ENCODE assay signal across 1 cellular context in the genomic region with DNA sequence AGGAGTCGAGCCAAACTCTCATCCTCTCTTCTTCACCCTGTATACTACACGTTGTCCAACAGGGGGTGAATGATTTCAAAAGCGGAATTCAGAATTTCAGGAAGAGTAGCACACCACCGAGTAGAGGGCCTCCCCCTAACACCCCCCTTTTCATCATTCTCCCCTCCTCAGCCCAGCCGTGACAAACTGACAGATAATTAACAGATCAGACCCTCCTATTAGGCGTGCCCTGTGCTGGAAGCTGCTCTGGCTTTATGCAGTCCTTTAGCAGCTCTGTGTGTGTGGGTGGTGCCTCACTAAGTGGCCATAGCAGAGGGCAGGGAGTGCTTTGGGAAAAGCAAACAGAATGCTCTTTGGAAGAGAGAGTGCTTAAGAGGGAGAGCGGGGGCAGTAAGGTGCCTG.
TF ChIP-seq lines count a peak whose summit lies in the region.

No MANE protein-coding gene starts in this region.

TF ChIP-seq in HCT116, 20 proteins besides CTCF, POLR2A, EP300 and RAD21:
- TF ChIP-seq, protein P1, sequence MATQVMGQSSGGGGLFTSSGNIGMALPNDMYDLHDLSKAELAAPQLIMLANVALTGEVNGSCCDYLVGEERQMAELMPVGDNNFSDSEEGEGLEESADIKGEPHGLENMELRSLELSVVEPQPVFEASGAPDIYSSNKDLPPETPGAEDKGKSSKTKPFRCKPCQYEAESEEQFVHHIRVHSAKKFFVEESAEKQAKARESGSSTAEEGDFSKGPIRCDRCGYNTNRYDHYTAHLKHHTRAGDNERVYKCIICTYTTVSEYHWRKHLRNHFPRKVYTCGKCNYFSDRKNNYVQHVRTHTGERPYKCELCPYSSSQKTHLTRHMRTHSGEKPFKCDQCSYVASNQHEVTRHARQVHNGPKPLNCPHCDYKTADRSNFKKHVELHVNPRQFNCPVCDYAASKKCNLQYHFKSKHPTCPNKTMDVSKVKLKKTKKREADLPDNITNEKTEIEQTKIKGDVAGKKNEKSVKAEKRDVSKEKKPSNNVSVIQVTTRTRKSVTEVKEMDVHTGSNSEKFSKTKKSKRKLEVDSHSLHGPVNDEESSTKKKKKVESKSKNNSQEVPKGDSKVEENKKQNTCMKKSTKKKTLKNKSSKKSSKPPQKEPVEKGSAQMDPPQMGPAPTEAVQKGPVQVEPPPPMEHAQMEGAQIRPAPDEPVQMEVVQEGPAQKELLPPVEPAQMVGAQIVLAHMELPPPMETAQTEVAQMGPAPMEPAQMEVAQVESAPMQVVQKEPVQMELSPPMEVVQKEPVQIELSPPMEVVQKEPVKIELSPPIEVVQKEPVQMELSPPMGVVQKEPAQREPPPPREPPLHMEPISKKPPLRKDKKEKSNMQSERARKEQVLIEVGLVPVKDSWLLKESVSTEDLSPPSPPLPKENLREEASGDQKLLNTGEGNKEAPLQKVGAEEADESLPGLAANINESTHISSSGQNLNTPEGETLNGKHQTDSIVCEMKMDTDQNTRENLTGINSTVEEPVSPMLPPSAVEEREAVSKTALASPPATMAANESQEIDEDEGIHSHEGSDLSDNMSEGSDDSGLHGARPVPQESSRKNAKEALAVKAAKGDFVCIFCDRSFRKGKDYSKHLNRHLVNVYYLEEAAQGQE (IDR thresholded peaks at IDR 0.05; ENCODE audit: low read depth): no peak
- TF ChIP-seq SP1 (IDR thresholded peaks at IDR 0.05; ENCODE audit: low read depth): no peak
- no peak for TF ChIP-seq ZNF274 (IDR thresholded peaks at IDR 0.05; ENCODE audit: low read depth, low read length)
- TF ChIP-seq EZH2 (IDR thresholded peaks at IDR 0.05): no peak
- TF ChIP-seq ZBTB33 (IDR thresholded peaks at IDR 0.05; ENCODE audit: extremely low read depth, insufficient replicate concordance, low read length): no peak
- TF ChIP-seq, protein P2, sequence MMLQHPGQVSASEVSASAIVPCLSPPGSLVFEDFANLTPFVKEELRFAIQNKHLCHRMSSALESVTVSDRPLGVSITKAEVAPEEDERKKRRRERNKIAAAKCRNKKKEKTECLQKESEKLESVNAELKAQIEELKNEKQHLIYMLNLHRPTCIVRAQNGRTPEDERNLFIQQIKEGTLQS (IDR thresholded peaks at IDR 0.05): no peak
- no peak for TF ChIP-seq SRF (IDR thresholded peaks at IDR 0.05; ENCODE audit: low read depth)
- TF ChIP-seq ZFX (IDR thresholded peaks at IDR 0.05): no peak
- TF ChIP-seq YY1 (IDR thresholded peaks at IDR 0.05; ENCODE audit: extremely low read depth, insufficient replicate concordance, low read depth, low read length): no peak
- no peak for TF ChIP-seq EZH2phosphoT487 (IDR thresholded peaks at IDR 0.05; ENCODE audit: borderline replicate concordance)
- TF ChIP-seq ELF1 (IDR thresholded peaks at IDR 0.05; ENCODE audit: borderline replicate concordance, low read depth): no peak
- TF ChIP-seq EGR1 (IDR thresholded peaks at IDR 0.05; ENCODE audit: low read depth): no peak
- TF ChIP-seq CBX3 (IDR thresholded peaks at IDR 0.05; ENCODE audit: low read depth): no peak
